Comparison of ENCODE assay signal across 9 cellular contexts in the genomic region with DNA sequence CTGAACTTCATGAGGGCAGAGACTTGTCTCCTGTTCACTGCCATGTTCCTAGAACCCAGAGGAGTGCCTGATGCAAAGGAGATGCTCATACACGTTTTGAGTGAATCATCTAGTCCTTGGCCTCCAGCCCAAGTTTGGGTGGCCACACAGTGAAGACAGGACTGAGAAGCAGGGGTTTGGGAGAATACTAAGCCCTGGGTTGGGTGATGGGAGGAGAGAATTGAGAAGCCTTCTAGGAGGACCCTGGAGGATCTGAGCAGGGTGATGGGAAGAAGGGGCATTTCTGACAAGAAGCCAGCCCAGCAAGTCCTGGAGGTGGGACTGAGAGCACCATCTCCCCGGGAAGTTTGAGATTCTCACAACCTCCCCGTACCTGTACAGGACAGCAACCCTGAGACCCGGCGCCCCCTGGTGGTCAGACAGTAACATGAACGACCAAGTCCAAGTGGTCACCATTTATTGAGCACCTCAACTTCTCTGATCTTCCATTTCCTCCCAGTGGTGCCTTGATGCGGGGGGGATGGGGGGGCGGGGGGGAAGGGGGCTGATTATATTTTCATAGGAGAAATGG. TPM values are rescaled to one million over a fixed set of nuclear protein-coding genes. Genes with fewer than 3 reads are reported as not detected.
DNase-seq lines count a peak whose midpoint lies in the region; ATAC-seq and TF ChIP-seq lines count a peak whose summit lies in the region.
"Had no signal": no experiment of that assay in that cellular context is flagged by ENCODE, and none has a peak within 500 bp of the region (broad histone marks: within the 10 kb centered on the region; RNA-seq: fewer than 3 reads in every experiment).

No MANE protein-coding gene starts in this region.

- peak; percentile 54 for TF ChIP-seq CTCF in activated CD8-positive, alpha-beta T cell treated with anti-CD3 and anti-CD28 coated beads for 36 hours (IDR thresholded peaks at IDR 0.05)

- intact Hi-C loops in activated CD8-positive, alpha-beta T cell treated with anti-CD3 and anti-CD28 coated beads for 36 hours (cut with micrococcal nuclease) = no loop called here

- no peaks in the 10 kb centered on the region for H3K27me3 Mint-ChIP-seq in activated CD8-positive, alpha-beta T cell treated with anti-CD3 and anti-CD28 coated beads for 36 hours
- no peaks in the 10 kb centered on the region for H3K27me3 Mint-ChIP-seq in effector memory CD8-positive, alpha-beta T cell

- H3K36me3 Mint-ChIP-seq in activated CD8-positive, alpha-beta T cell treated with anti-CD3 and anti-CD28 coated beads for 36 hours (ENCODE audit: low read depth) = peaks cover 23% of the 10 kb centered on the region
- H3K36me3 Mint-ChIP-seq in effector memory CD8-positive, alpha-beta T cell (ENCODE audit: insufficient read depth) = peaks cover 18% of the 10 kb centered on the region

- H3K4me3 Mint-ChIP-seq in activated CD8-positive, alpha-beta T cell treated with anti-CD3 and anti-CD28 coated beads for 36 hours = no peak overlapping the region
- H3K4me3 Mint-ChIP-seq in effector memory CD8-positive, alpha-beta T cell = no peak overlapping the region

- ATAC-seq in activated CD8-positive, alpha-beta T cell treated with anti-CD3 and anti-CD28 coated beads for 36 hours = peak; percentile 72
- ATAC-seq in effector memory CD8-positive, alpha-beta T cell (replicated peaks) = peak; percentile 75

- CTCF ChIA-PET in activated CD8-positive, alpha-beta T cell treated with anti-CD3 and anti-CD28 coated beads for 36 hours (lab: Charles Lee) = interaction anchor here (0.6 to 2.6 kb wide), 22 partner anchors 8 to 510 kb away, joined by 3 to 12 read pairs (median 3); no protein-coding TSS in a partner anchor

- peak; percentile 19 for DNase-seq in SIG-M5 treated with dmso at 0.1 percent for 504 hours (lab: John Stamatoyannopoulos, UW; ENCODE audit: unreplicated experiment)
- no peak for DNase-seq in SIG-M5 (lab: John Stamatoyannopoulos, UW)
- DNase-seq in NCI-H460 (ENCODE audit: extremely low read depth, low read depth) = peak; percentile 33
- DNase-seq in activated CD8-positive, alpha-beta T cell treated with anti-CD3 and anti-CD28 coated beads for 36 hours = peak; percentile 74
- DNase-seq in effector memory CD8-positive, alpha-beta T cell = peak; percentile 62 to 68 (median 65)
- DNase-seq in midbrain (lab: John Stamatoyannopoulos, UW) = peak; percentile 9
- DNase-seq in stimulated activated CD8-positive, alpha-beta memory T cell treated with anti-CD3 and anti-CD28 coated beads, Interleukin-4, amount 100 ng/mL, for 48 hours = peak; percentile 87
- no peak for DNase-seq in NCI-H187 treated with DMSO at 0.1 percent for 48 hours (lab: John Stamatoyannopoulos, UW)

- no peaks in the 10 kb centered on the region for H3K9me3 Mint-ChIP-seq in activated CD8-positive, alpha-beta T cell treated with anti-CD3 and anti-CD28 coated beads for 36 hours
- H3K9me3 Mint-ChIP-seq in effector memory CD8-positive, alpha-beta T cell = no peaks in the 10 kb centered on the region

- POLR2A ChIA-PET in activated CD8-positive, alpha-beta T cell treated with anti-CD3 and anti-CD28 coated beads for 36 hours (lab: Charles Lee) = interaction anchor here (0.7 to 1.1 kb wide), 2 partner anchors 10 to 27 kb away, joined by 3 read pairs; a partner anchor contains a TSS

- H3K27ac Mint-ChIP-seq in activated CD8-positive, alpha-beta T cell treated with anti-CD3 and anti-CD28 coated beads for 36 hours = peak overlapping the region; percentile 51
- H3K27ac Mint-ChIP-seq in effector memory CD8-positive, alpha-beta T cell = peak overlapping the region in 1 of 2 donors; percentile 61

- H3K4me1 Mint-ChIP-seq in activated CD8-positive, alpha-beta T cell treated with anti-CD3 and anti-CD28 coated beads for 36 hours (ENCODE audit: low read depth) = peaks cover 14% of the 10 kb centered on the region
- H3K4me1 Mint-ChIP-seq in effector memory CD8-positive, alpha-beta T cell (ENCODE audit: low read depth in 2 of 2) = peaks cover 17 to 24% of the 10 kb centered on the region in 2 donors

RNA-seq across cellular contexts. Expression of a gene that starts 11.0 kb away (rescaled TPM):
- 10.1 and 14.8 TPM in 2 replicates for total RNA-seq in NCI-H460 (2014; rRNA removed; shearing (Covaris generic))
- 25.4 and 29.9 TPM in 2 replicates for polyA plus RNA-seq in NCI-H460 (2014; cell fraction: nucleus; rRNA removed)
- 10 to 100 TPM; 10.6 to 11.1 TPM for total RNA-seq in activated CD8-positive, alpha-beta T cell treated with anti-CD3 and anti-CD28 coated beads for 36 hours

RNA-seq across cellular contexts. Expression of a gene that starts 14.6 kb away (rescaled TPM):
- total RNA-seq in NCI-H460 (2014; rRNA removed; shearing (Covaris generic)) = not detected in 2 replicates
- not detected in 2 replicates for polyA plus RNA-seq in NCI-H460 (2014; cell fraction: nucleus; rRNA removed)
- under 1 TPM; 0.32 to 0.43 TPM for total RNA-seq in activated CD8-positive, alpha-beta T cell treated with anti-CD3 and anti-CD28 coated beads for 36 hours

RNA-seq across cellular contexts. Expression of a gene that starts 27.5 kb away (rescaled TPM):
- total RNA-seq in NCI-H460 (2014; rRNA removed; shearing (Covaris generic)) = not detected in 2 replicates
- polyA plus RNA-seq in NCI-H460 (2014; cell fraction: nucleus; rRNA removed) = not detected in 2 replicates
- total RNA-seq in activated CD8-positive, alpha-beta T cell treated with anti-CD3 and anti-CD28 coated beads for 36 hours = under 1 TPM; 0.40 to 0.65 TPM

RNA-seq across cellular contexts. Expression of a gene that starts 32.4 kb away (rescaled TPM):
- total RNA-seq in NCI-H460 (2014; rRNA removed; shearing (Covaris generic)) = not detected in 2 replicates
- polyA plus RNA-seq in NCI-H460 (2014; cell fraction: nucleus; rRNA removed) = not detected in 2 replicates
- total RNA-seq in activated CD8-positive, alpha-beta T cell treated with anti-CD3 and anti-CD28 coated beads for 36 hours = not detected
- total RNA-seq: mononuclear cell had no signal

RNA-seq across cellular contexts. Expression of a gene that starts 44.9 kb away (rescaled TPM):
- total RNA-seq in NCI-H460 (2014; rRNA removed; shearing (Covaris generic)) = not detected in 2 replicates
- not detected in 2 replicates for polyA plus RNA-seq in NCI-H460 (2014; cell fraction: nucleus; rRNA removed)
- total RNA-seq in activated CD8-positive, alpha-beta T cell treated with anti-CD3 and anti-CD28 coated beads for 36 hours = not detected

Comparison
In these comparisons a context has a peak if more than half of its experiments do, and no peak if none do; other contexts are left out.
1. DNase-seq: peak in SIG-M5 treated with dmso at 0.1 percent for 504 hours (single experiment), NCI-H460 (single experiment), activated CD8-positive, alpha-beta T cell treated with anti-CD3 and anti-CD28 coated beads for 36 hours (single experiment), effector memory CD8-positive, alpha-beta T cell (3 of 3), midbrain (single experiment) and stimulated activated CD8-positive, alpha-beta memory T cell treated with anti-CD3 and anti-CD28 coated beads, Interleukin-4, amount 100 ng/mL, for 48 hours (single experiment); none in SIG-M5 (single experiment) and NCI-H187 treated with DMSO at 0.1 percent for 48 hours (single experiment).